ENCODE assay signal across 12 cellular contexts in the genomic region with DNA sequence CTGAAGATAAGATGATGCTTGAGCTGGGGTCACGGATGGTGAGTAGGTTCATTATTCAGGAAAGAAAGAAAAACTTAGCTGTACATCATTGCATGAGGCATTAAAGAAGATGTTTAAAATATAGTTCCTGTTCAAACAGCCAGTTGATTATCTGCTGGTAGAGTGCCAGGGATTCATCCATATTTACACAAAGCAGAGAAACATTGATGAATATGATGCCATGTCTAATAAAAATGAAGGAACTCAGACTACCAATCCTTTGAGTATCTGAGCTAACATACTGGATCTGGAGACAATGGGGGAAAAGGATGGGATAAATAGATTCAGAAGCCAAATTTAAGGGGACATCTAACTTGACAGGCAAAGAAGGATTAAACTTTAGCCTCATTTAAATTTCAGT. TPM values are rescaled to one million over a fixed set of nuclear protein-coding genes. Genes with fewer than 3 reads are reported as not detected.
"Had no signal": no experiment of that assay in that cellular context is flagged by ENCODE, and none has a peak within 500 bp of the region (broad histone marks: within the 10 kb centered on the region; RNA-seq: fewer than 3 reads in every experiment).

No MANE protein-coding gene starts in this region.

- H3K9me3 ChIP-seq: HAP-1 had no signal

- ATAC-seq: HCT116, HepG2, K562 had no signal

- DNase-seq: GM23248, GOT3, H7, HFFc6, IMR-90 had no signal

- H3K27ac ChIP-seq: GM23248, HL-60 had no signal

- H2AFZ ChIP-seq: GM23248 had no signal

- H3K36me3 ChIP-seq: HAP-1 had no signal

- H3K27ac Mint-ChIP-seq: HFFc6 had no signal

- H3K9ac ChIP-seq: GM23248 had no signal

- H3K4me3 Mint-ChIP-seq: HFFc6 had no signal

- H3K9me3 Mint-ChIP-seq: HFFc6 had no signal

- H3K4me3 ChIP-seq: GM23248, HAP-1, K562 had no signal

- H3K4me1 ChIP-seq: HAP-1 had no signal

RNA-seq across cellular contexts. Expression of gene TRIM67, which starts 14.6 kb away (rescaled TPM):
- total RNA-seq: GM23248, H4, H7, HepG2, HFFc6, HT1080, IMR-90 had no signal
- polyA plus RNA-seq: GM23248, HepG2, IMR-90 had no signal
